ENCODE assay signal across 8 cellular contexts in genomic region chr16:85461814-85462404, GRCh38.
A peak's percentile ranks its signal among the peaks of the same experiment; 100 is the strongest.
DNase-seq lines count a peak whose midpoint lies in the region; ATAC-seq lines count a peak whose summit lies in the region.

No MANE protein-coding gene starts in this region.

- H3K4me1 Mint-ChIP-seq in central memory CD8-positive, alpha-beta T cell = peaks cover 9% of the 10 kb centered on the region
- peaks cover 17 to 22% (median 22%) of the 10 kb centered on the region in 3 donors for H3K4me1 Mint-ChIP-seq in naive B cell

- H3K9me3 Mint-ChIP-seq in central memory CD8-positive, alpha-beta T cell = no peaks in the 10 kb centered on the region
- no peaks in the 10 kb centered on the region for H3K9me3 Mint-ChIP-seq in naive B cell

- H3K27me3 Mint-ChIP-seq in central memory CD8-positive, alpha-beta T cell = peaks cover 48% of the 10 kb centered on the region
- peaks cover 32 to 77% (median 52%) of the 10 kb centered on the region in 3 donors for H3K27me3 Mint-ChIP-seq in naive B cell

- ATAC-seq in central memory CD8-positive, alpha-beta T cell (replicated peaks; ENCODE audit: extremely low read depth, poor library complexity, severe bottlenecking) = peak; percentile 37
- ATAC-seq in naive B cell (ENCODE audit: low read depth in 2 of 2) (peak; percentile 24), HG03196 (IDR thresholded peaks at IDR 0.05; ENCODE audit: unreplicated experiment) (no peak), GM21723 (IDR thresholded peaks at IDR 0.05; ENCODE audit: unreplicated experiment) (no peak)

- peak; percentile 47 for DNase-seq in EH (ENCODE audit: low read depth)
- peak; percentile 83 to 84 for DNase-seq in NCI-H187 (lab: John Stamatoyannopoulos, UW)
- no peak for DNase-seq in central memory CD8-positive, alpha-beta T cell (ENCODE audit: low spot score in 2 of 2)
- DNase-seq in naive B cell = no peak
- DNase-seq in activated CD8-positive, alpha-beta memory T cell treated with anti-CD3 and anti-CD28 coated beads, Interleukin-2, amount 50 U/mL, for 4 hours = no peak
- DNase-seq in ureter (ENCODE audit: low spot score) = no peak

- peaks cover 2% of the 10 kb centered on the region for H3K36me3 Mint-ChIP-seq in central memory CD8-positive, alpha-beta T cell (ENCODE audit: insufficient read depth)
- no peaks in the 10 kb centered on the region for H3K36me3 Mint-ChIP-seq in naive B cell

- H3K27ac Mint-ChIP-seq in central memory CD8-positive, alpha-beta T cell (ENCODE audit: low read depth) = no peak overlapping the region
- H3K27ac Mint-ChIP-seq in naive B cell = no peak overlapping the region

- peak overlapping the region; percentile 71 for H3K4me3 Mint-ChIP-seq in central memory CD8-positive, alpha-beta T cell
- peak overlapping the region in 7 of 8 donors; percentile 46 to 89 (median 78) for H3K4me3 Mint-ChIP-seq in naive B cell

Comparison
In these comparisons a context has a peak if more than half of its experiments do, and no peak if none do; other contexts are left out.
1. DNase-seq: peak in EH (single experiment) and NCI-H187 (2 of 2); none in central memory CD8-positive, alpha-beta T cell (0 of 2), naive B cell (single experiment), activated CD8-positive, alpha-beta memory T cell treated with anti-CD3 and anti-CD28 coated beads, Interleukin-2, amount 50 U/mL, for 4 hours (single experiment) and ureter (single experiment).
2. ATAC-seq: peak in central memory CD8-positive, alpha-beta T cell (single experiment) and naive B cell (2 of 2); none in HG03196 (single experiment) and GM21723 (single experiment).